Comparison of ENCODE assay signal across 23 cellular contexts in the genomic region with DNA sequence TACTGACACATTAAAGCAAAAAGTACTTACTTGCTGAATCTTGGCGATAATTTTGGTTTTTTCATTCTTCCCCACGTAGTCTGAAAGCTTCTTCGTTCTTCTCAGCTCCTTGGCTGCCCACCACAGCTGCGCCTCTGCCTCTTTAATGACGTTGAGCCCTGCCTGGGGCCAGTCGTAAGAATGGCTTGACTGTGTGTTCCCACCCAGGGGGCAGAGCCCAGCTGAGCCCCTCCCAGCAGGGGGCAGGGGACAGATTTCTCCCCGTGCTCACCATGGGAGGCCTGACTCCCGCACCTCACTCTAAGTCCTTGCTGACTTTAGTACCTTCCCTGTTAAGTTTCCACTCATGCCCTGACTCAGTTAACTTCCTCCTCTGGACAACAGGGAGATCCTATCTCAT. TPM values are rescaled to one million over a fixed set of nuclear protein-coding genes. Genes with fewer than 3 reads are reported as not detected.
"Had no signal": no experiment of that assay in that cellular context is flagged by ENCODE, and none has a peak within 500 bp of the region (broad histone marks: within the 10 kb centered on the region; RNA-seq: fewer than 3 reads in every experiment).

No MANE protein-coding gene starts in this region.

- H2AFZ ChIP-seq: hepatocyte, parathyroid adenoma had no signal

- H3K79me2 ChIP-seq: parathyroid adenoma had no signal

- H3K4me1 Mint-ChIP-seq: activated CD4-positive, alpha-beta memory T cell treated with anti-CD3 and anti-CD28 coated beads, Interleukin-2, amount 10 ng/mL, durations not matched to agents 7 days and 5 days; activated naive CD4-positive, alpha-beta T cell treated with anti-CD3 and anti-CD28 coated beads, Interleukin-2, amount 10 ng/mL, durations not matched to agents 7 days and 5 days; nephron had no signal

- H3K4me2 ChIP-seq: hepatocyte had no signal

- H3K4me3 Mint-ChIP-seq: activated CD4-positive, alpha-beta memory T cell treated with anti-CD3 and anti-CD28 coated beads, Interleukin-2, amount 10 ng/mL, durations not matched to agents 7 days and 5 days; activated CD4-positive, alpha-beta T cell treated with anti-CD3 and anti-CD28 coated beads, Interleukin-2, amount 10 ng/mL, durations not matched to agents 24 days and 14 days; activated naive CD4-positive, alpha-beta T cell treated with anti-CD3 and anti-CD28 coated beads, Interleukin-2, amount 10 ng/mL, durations not matched to agents 7 days and 5 days; nephron; stimulated activated naive B cell treated with anti-CD40 and anti-IgM and Interleukin-4, amounts not matched to agents 10 μg/mL and 1 μg/mL and 100 μg/mL, for 72 hours had no signal

- H3K9me3 ChIP-seq: testis, uterus had no signal

- H3K27me3 Mint-ChIP-seq: activated CD4-positive, alpha-beta memory T cell treated with anti-CD3 and anti-CD28 coated beads, Interleukin-2, amount 10 ng/mL, durations not matched to agents 7 days and 5 days; activated CD4-positive, alpha-beta T cell treated with anti-CD3 and anti-CD28 coated beads, Interleukin-2, amount 10 ng/mL, durations not matched to agents 24 days and 14 days; activated naive CD4-positive, alpha-beta T cell treated with anti-CD3 and anti-CD28 coated beads, Interleukin-2, amount 10 ng/mL, durations not matched to agents 7 days and 5 days; stimulated activated naive B cell treated with anti-CD40 and anti-IgM and Interleukin-4, amounts not matched to agents 10 μg/mL and 1 μg/mL and 100 μg/mL, for 72 hours had no signal

- H3K27me3 ChIP-seq: hepatocyte, testis, uterus had no signal

- DNase-seq: activated CD4-positive, alpha-beta memory T cell treated with anti-CD3 and anti-CD28 coated beads, Interleukin-2, amount 10 ng/mL, durations not matched to agents 7 days and 5 days; activated CD4-positive, alpha-beta T cell treated with anti-CD3 and anti-CD28 coated beads, Interleukin-2, amount 10 ng/mL, durations not matched to agents 24 days and 14 days; activated effector memory CD4-positive, alpha-beta T cell treated with anti-CD3 and anti-CD28 coated beads, Interleukin-2, amount 50 U/mL, for 16 hours; activated naive CD4-positive, alpha-beta T cell treated with anti-CD3 and anti-CD28 coated beads, Interleukin-2, amount 10 ng/mL, durations not matched to agents 7 days and 5 days; amygdala; effector CD4-positive, alpha-beta T cell; erythroblast; foreskin fibroblast; islet precursor cell; left cardiac atrium; midbrain; nucleus accumbens; right cardiac atrium; stimulated activated CD4-positive, alpha-beta T cell treated with anti-CD3 and anti-CD28 coated beads, Interleukin-1b, Interleukin-23, amount 100 ng/mL, for 48 hours; stimulated activated naive B cell treated with anti-CD40 and anti-IgM and Interleukin-4, amounts not matched to agents 10 μg/mL and 1 μg/mL and 100 μg/mL, for 72 hours; testis; trophoblast cell; uterus had no signal

- H3K27ac Mint-ChIP-seq: activated CD4-positive, alpha-beta memory T cell treated with anti-CD3 and anti-CD28 coated beads, Interleukin-2, amount 10 ng/mL, durations not matched to agents 7 days and 5 days; activated CD4-positive, alpha-beta T cell treated with anti-CD3 and anti-CD28 coated beads, Interleukin-2, amount 10 ng/mL, durations not matched to agents 24 days and 14 days; activated naive CD4-positive, alpha-beta T cell treated with anti-CD3 and anti-CD28 coated beads, Interleukin-2, amount 10 ng/mL, durations not matched to agents 7 days and 5 days; nephron; stimulated activated naive B cell treated with anti-CD40 and anti-IgM and Interleukin-4, amounts not matched to agents 10 μg/mL and 1 μg/mL and 100 μg/mL, for 72 hours had no signal

- ATAC-seq: activated CD4-positive, CD25-positive, alpha-beta regulatory T cell treated with anti-CD3 and anti-CD28 coated beads, Interleukin-2, amount 50 U/mL, for 24 hours; left cardiac atrium; right cardiac atrium; stimulated activated naive B cell treated with anti-CD40 and anti-IgM and Interleukin-4, amounts not matched to agents 10 μg/mL and 1 μg/mL and 100 μg/mL, for 72 hours had no signal

- H3K4me3 ChIP-seq: hepatocyte, testis, uterus had no signal

- H3K4me1 ChIP-seq: parathyroid adenoma, testis, uterus had no signal

- H3K27ac ChIP-seq: hepatocyte, parathyroid adenoma, testis, uterus had no signal

- H3K9ac ChIP-seq: parathyroid adenoma had no signal

- H3K36me3 ChIP-seq: uterus had no signal

RNA-seq across cellular contexts. Expression of a gene that starts 17.8 kb away (rescaled TPM):
- total RNA-seq: pulmonary artery endothelial cell had no signal
